In genomic region chr12:48865141-48865440, GRCh38 we compare ENCODE assay signal across 8 cellular contexts. TPM values are rescaled to one million over a fixed set of nuclear protein-coding genes. Genes with fewer than 3 reads are reported as not detected.
DNase-seq lines count a peak whose midpoint lies in the region; ATAC-seq and TF ChIP-seq lines count a peak whose summit lies in the region.

No MANE protein-coding gene starts in this region.

- TF ChIP-seq CTCF in GM12865 (IDR thresholded peaks at IDR 0.05; ENCODE audit: insufficient read depth, low read depth, low read length, missing control alignments), result no peak
- no peak for TF ChIP-seq CTCF in OCI-LY7 (conservative IDR thresholded peaks at IDR 0.05; ENCODE audit: low read length)
- TF ChIP-seq CTCF in epithelial cell of proximal tubule (conservative IDR thresholded peaks at IDR 0.05; ENCODE audit: low read depth, low read length), result no peak
- TF ChIP-seq CTCF in prostate gland (IDR thresholded peaks at IDR 0.05), result no peak
- TF ChIP-seq CTCF in GM10266 (IDR thresholded peaks at IDR 0.05; ENCODE audit: control insufficient read depth, insufficient read depth, low read depth, missing control alignments), result no peak

- H3K4me2 ChIP-seq in OCI-LY7 (ENCODE audit: low read length), result peak overlapping the region; percentile 93

- H3K4me3 ChIP-seq in GM12865 (ENCODE audit: low read depth, low read length) (peak overlapping the region; percentile 74), OCI-LY7 (ENCODE audit: low read depth, low read length, poor library complexity, severe bottlenecking) (peak overlapping the region; percentile 86), epithelial cell of proximal tubule (ENCODE audit: low read depth, low read length) (peak overlapping the region; percentile 67), prostate gland (peak overlapping the region; percentile 35 to 52)

- H3K9me2 ChIP-seq in OCI-LY7 (ENCODE audit: insufficient read depth, low read length), result no peaks in the 10 kb centered on the region

- no peaks in the 10 kb centered on the region for H3K27me3 ChIP-seq in prostate gland (replicated peaks; ENCODE audit: insufficient read depth)

- H2AFZ ChIP-seq in OCI-LY7 (ENCODE audit: low read length), result peak overlapping the region; percentile 79

- CTCF ChIA-PET in OCI-LY7 (lab: Charles Lee; ENCODE audit: unreplicated experiment), result interaction anchor here (0.5 to 1.8 kb wide), 3 partner anchors 12 to 153 kb away, joined by 3 to 6 read pairs (median 3); no protein-coding TSS in a partner anchor

- TF ChIP-seq POLR2A in prostate gland (IDR thresholded peaks at IDR 0.05), result no peak

- peak overlapping the region; percentile 45 for H3K27ac ChIP-seq in OCI-LY7 (ENCODE audit: low read depth, low read length, poor library complexity, severe bottlenecking)
- H3K27ac ChIP-seq in prostate gland, result no peak overlapping the region

- H3K9me3 ChIP-seq in OCI-LY7 (ENCODE audit: low read length), result no peaks in the 10 kb centered on the region
- H3K9me3 ChIP-seq in prostate gland, result no peaks in the 10 kb centered on the region

- intact Hi-C loops in OCI-LY7 (cut with micrococcal nuclease; ENCODE audit: unreplicated experiment), result no loop called here
- intact Hi-C loops in prostate gland (cut with DNase I), result no loop called here
- intact Hi-C loops in sciatic nerve (cut with DNase I), result no loop called here

- H3K79me2 ChIP-seq in OCI-LY7 (ENCODE audit: insufficient read depth, low read depth, low read length), result no peaks in the 10 kb centered on the region

- POLR2A ChIA-PET in OCI-LY7 (lab: Charles Lee), result interaction anchor here (0.6 to 4.2 kb wide), 17 partner anchors 8 to 1159 kb away, joined by 3 to 47 read pairs (median 4); partner anchors contain the start of genes ARF3, DDN and DDX23

- H3K4me1 ChIP-seq in OCI-LY7 (ENCODE audit: insufficient read depth, low read length, poor library complexity, severe bottlenecking), result peaks cover 39% of the 10 kb centered on the region
- H3K4me1 ChIP-seq in prostate gland (replicated peaks), result no peaks in the 10 kb centered on the region

- DNase-seq in GM12865 (ENCODE audit: low read depth), result no peak
- peak; percentile 54 for DNase-seq in OCI-LY7 (ENCODE audit: low spot score)
- no peak for DNase-seq in epithelial cell of proximal tubule (ENCODE audit: low read depth)
- DNase-seq in prostate gland (ENCODE audit: low spot score), result no peak
- no peak for DNase-seq in sciatic nerve (ENCODE audit: low spot score)
- DNase-seq in NCI-H2029 (lab: John Stamatoyannopoulos, UW), result no peak
- DNase-seq in GM10266 (ENCODE audit: extremely low spot score), result no peak

- BruUV-seq in OCI-LY7 (replicated peaks; lab: Mats Ljungman, UMichigan), result no TSS peak

- H3K36me3 ChIP-seq in OCI-LY7 (ENCODE audit: insufficient read depth, low read length), result peaks cover 21% of the 10 kb centered on the region; the same call in 1 of the 2 replicates
- H3K36me3 ChIP-seq in prostate gland, result no peaks in the 10 kb centered on the region

- H4K20me1 ChIP-seq in OCI-LY7 (ENCODE audit: insufficient read depth, low read length), result 0 out of 2 replicates have a peak, but pooled peaks cover 14% of the 10 kb centered on the region

- 7% methylated on average over 4 of the region's 4 CpGs for WGBS in prostate gland

- ATAC-seq in sciatic nerve (no peak), GM21360 (IDR thresholded peaks at IDR 0.05; ENCODE audit: unreplicated experiment) (no peak)

RNA-seq across cellular contexts. Expression of gene RND1, which starts 0.6 kb away (rescaled TPM):
- total RNA-seq in OCI-LY7 (2014; rRNA removed; shearing (Covaris generic)), result 6.5 and 7.3 TPM in 2 replicates
- 12.7 and 13.9 TPM in 2 replicates for total RNA-seq in OCI-LY7 (2022)
- 3.3 and 8.9 TPM in 2 replicates for total RNA-seq in epithelial cell of proximal tubule
- total RNA-seq in prostate gland, result 1 to 10 TPM in 1 of 2 donors, under 1 TPM in 1; 0.41 to 1.6 TPM
- total RNA-seq in sciatic nerve, result 4.5 TPM

RNA-seq across cellular contexts. Expression of gene DDX23, which starts 13.1 kb away (rescaled TPM):
- total RNA-seq in OCI-LY7 (2014; rRNA removed; shearing (Covaris generic)), result 91.1 and 101 TPM in 2 replicates
- total RNA-seq in OCI-LY7 (2022) (103 and 119 TPM in 2 replicates), epithelial cell of proximal tubule (84.0 and 90.8 TPM in 2 replicates), prostate gland (10 to 100 TPM; 71.0 to 87.2 TPM), sciatic nerve (60.2 TPM)

RNA-seq across cellular contexts. Expression of gene CACNB3, which starts 46.8 kb away (rescaled TPM):
- total RNA-seq in OCI-LY7 (2014; rRNA removed; shearing (Covaris generic)), result 5.6 and 5.9 TPM in 2 replicates
- 20.6 and 23.0 TPM in 2 replicates for total RNA-seq in OCI-LY7 (2022)
- total RNA-seq in epithelial cell of proximal tubule, result 19.6 and 32.6 TPM in 2 replicates
- 10 to 100 TPM in 1 of 2 donors, 1 to 10 TPM in 1; 4.6 to 21.8 TPM for total RNA-seq in prostate gland
- 24.1 TPM for total RNA-seq in sciatic nerve
